ENCODE assay signal across 26 cellular contexts in the genomic region with DNA sequence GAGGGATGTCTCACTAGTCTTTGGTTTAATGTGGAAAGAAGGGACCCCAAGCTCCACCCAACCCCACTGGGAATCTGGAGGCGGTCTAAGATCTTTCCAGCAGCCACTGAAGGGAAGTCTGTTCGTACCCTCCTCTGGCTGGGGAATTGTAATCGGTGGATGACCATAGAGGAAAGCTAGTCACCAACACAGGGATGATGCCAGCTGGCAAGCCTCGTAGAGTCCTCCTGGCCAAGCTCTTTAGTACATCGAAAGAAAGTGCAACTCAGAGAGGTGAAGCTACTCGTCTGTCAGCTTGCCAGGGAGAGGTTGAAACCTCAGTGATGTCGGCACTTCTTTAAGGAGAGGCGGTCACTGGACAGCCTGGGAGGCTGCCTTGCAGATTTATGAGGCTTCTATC. TPM values are rescaled to one million over a fixed set of nuclear protein-coding genes. Genes with fewer than 3 reads are reported as not detected.
DNase-seq lines count a peak whose midpoint lies in the region; ATAC-seq, FAIRE-seq and TF ChIP-seq lines count a peak whose summit lies in the region.
"Had no signal": no experiment of that assay in that cellular context is flagged by ENCODE, and none has a peak within 500 bp of the region (broad histone marks: within the 10 kb centered on the region; RNA-seq: fewer than 3 reads in every experiment).

No MANE protein-coding gene starts in this region.

- 79 to 83% methylated on average over 8 of the region's 8 CpGs for WGBS in GM23248 (ENCODE audit: low coverage in 1 of 2, low lambda C conversion rate in 2 of 2, missing lambda C conversion rate in 2 of 2), 2 experiments
- WGBS in heart left ventricle, 4 donors, result 22 to 42% (median 34%) methylated on average over 8 of the region's 8 CpGs
- 18 to 41% (median 23%) methylated on average over 8 of the region's 8 CpGs for WGBS in psoas muscle, 3 donors

- in situ Hi-C loops in GM23248 (cut with MboI), result no loop called here

- H3K27me3 Mint-ChIP-seq in WTC11 (ENCODE audit: low read depth), result no peaks in the 10 kb centered on the region; the same call in 1 of the 2 replicates
- H3K27me3 Mint-ChIP-seq: activated naive CD4-positive, alpha-beta T cell treated with anti-CD3 and anti-CD28 coated beads, Interleukin-2, amount 10 ng/mL, durations not matched to agents 7 days and 5 days; naive thymus-derived CD8-positive, alpha-beta T cell had no signal

- H3K4me1 ChIP-seq in GM23248 (ENCODE audit: insufficient read depth) (no peaks in the 10 kb centered on the region), heart left ventricle (peaks cover 0 to 4% (median 0%) of the 10 kb centered on the region in 12 donors), psoas muscle (no peaks in the 10 kb centered on the region)
- H3K4me1 ChIP-seq: colonic mucosa, HAP-1, pancreas, upper lobe of left lung had no signal

- H3K4me3 ChIP-seq in GM23248 (no peak overlapping the region), heart left ventricle (no peak overlapping the region), psoas muscle (no peak overlapping the region)
- H3K4me3 ChIP-seq: colonic mucosa, HAP-1, pancreas, upper lobe of left lung had no signal

- H3K27me3 ChIP-seq in GM23248 (replicated peaks; ENCODE audit: insufficient read depth), result no peaks in the 10 kb centered on the region
- H3K27me3 ChIP-seq in heart left ventricle, result peaks cover 0 to 4% (median 0%) of the 10 kb centered on the region in 9 donors
- H3K27me3 ChIP-seq in psoas muscle (ENCODE audit: insufficient read depth in 3 of 3, low read length in 2 of 3), result no peaks in the 10 kb centered on the region
- H3K27me3 ChIP-seq: colonic mucosa, pancreas, upper lobe of left lung had no signal

- H3K36me3 Mint-ChIP-seq in WTC11, result no peaks in the 10 kb centered on the region
- H3K36me3 Mint-ChIP-seq: activated naive CD4-positive, alpha-beta T cell treated with anti-CD3 and anti-CD28 coated beads, Interleukin-2, amount 10 ng/mL, durations not matched to agents 7 days and 5 days; naive thymus-derived CD8-positive, alpha-beta T cell had no signal

- H3K9me3 Mint-ChIP-seq in WTC11, result no peaks in the 10 kb centered on the region
- H3K9me3 Mint-ChIP-seq: naive thymus-derived CD8-positive, alpha-beta T cell had no signal

- intact Hi-C loops in heart left ventricle (cut with DNase I), result no loop called here
- intact Hi-C loops in psoas muscle (cut with DNase I), result no loop called here

- TF ChIP-seq CTCF in WTC11 (IDR thresholded peaks at IDR 0.05), result no peak
- TF ChIP-seq CTCF in heart left ventricle (IDR thresholded peaks at IDR 0.05), result no peak
- TF ChIP-seq CTCF in psoas muscle (IDR thresholded peaks at IDR 0.05), result no peak

- H3K9me3 ChIP-seq in GM23248 (ENCODE audit: low read depth) (no peaks in the 10 kb centered on the region), heart left ventricle (no peaks in the 10 kb centered on the region), psoas muscle (no peaks in the 10 kb centered on the region)
- H3K9me3 ChIP-seq: colonic mucosa, HAP-1, pancreas, upper lobe of left lung had no signal

- peak overlapping the region; percentile 70 for H3K4me3 Mint-ChIP-seq in WTC11
- H3K4me3 Mint-ChIP-seq: activated naive CD4-positive, alpha-beta T cell treated with anti-CD3 and anti-CD28 coated beads, Interleukin-2, amount 10 ng/mL, durations not matched to agents 7 days and 5 days; B cell; naive thymus-derived CD8-positive, alpha-beta T cell had no signal

- H3K79me2 ChIP-seq in GM23248 (ENCODE audit: insufficient read depth), result 0 out of 2 replicates have a peak, but pooled peaks cover 7% of the 10 kb centered on the region

- no peak overlapping the region for H2AFZ ChIP-seq in GM23248

- CTCF ChIA-PET in WTC11 (lab: Charles Lee), result no interaction called here

- no peak overlapping the region for H3K9ac ChIP-seq in GM23248

- no peaks in the 10 kb centered on the region for H3K36me3 ChIP-seq in GM23248 (ENCODE audit: low read depth)
- H3K36me3 ChIP-seq in heart left ventricle, result no peaks in the 10 kb centered on the region
- no peaks in the 10 kb centered on the region for H3K36me3 ChIP-seq in psoas muscle (ENCODE audit: insufficient read depth in 1 of 2, low read depth in 1 of 2)
- H3K36me3 ChIP-seq: colonic mucosa, HAP-1, pancreas, upper lobe of left lung had no signal

- no peak for FAIRE-seq in urothelium cell line (lab: Jason Lieb, UNC)
- FAIRE-seq: keratinocyte, pancreas, small intestine had no signal

- no peak overlapping the region for H3K27ac Mint-ChIP-seq in WTC11
- H3K27ac Mint-ChIP-seq: activated naive CD4-positive, alpha-beta T cell treated with anti-CD3 and anti-CD28 coated beads, Interleukin-2, amount 10 ng/mL, durations not matched to agents 7 days and 5 days; B cell; naive thymus-derived CD8-positive, alpha-beta T cell had no signal

- no peaks in the 10 kb centered on the region for H4K20me1 ChIP-seq in GM23248 (ENCODE audit: insufficient read depth)

- TF ChIP-seq POLR2A in heart left ventricle (IDR thresholded peaks at IDR 0.05), result no peak

- no peak for ATAC-seq in WTC11
- peak; percentile 31 to 82 (median 50) for ATAC-seq in heart left ventricle
- peak; percentile 36 to 83 (median 59) for ATAC-seq in psoas muscle
- ATAC-seq in GM19023 (IDR thresholded peaks at IDR 0.05; ENCODE audit: unreplicated experiment), result no peak
- ATAC-seq in HG02610 (IDR thresholded peaks at IDR 0.05; ENCODE audit: unreplicated experiment), result no peak
- no peak for ATAC-seq in HG03457 (IDR thresholded peaks at IDR 0.05; ENCODE audit: unreplicated experiment)
- ATAC-seq: naive thymus-derived CD8-positive, alpha-beta T cell; pancreas had no signal

- no peak overlapping the region for H3K4me2 ChIP-seq in GM23248 (ENCODE audit: unreplicated experiment)

- no peaks in the 10 kb centered on the region for H3F3A ChIP-seq in GM23248 (ENCODE audit: insufficient read depth)

- H3K27ac ChIP-seq in GM23248 (no peak overlapping the region), heart left ventricle (no peak overlapping the region), psoas muscle (no peak overlapping the region)
- H3K27ac ChIP-seq: colonic mucosa, pancreas, upper lobe of left lung had no signal

- DNase-seq in GM23248 (peak; percentile 18), WTC11 (ENCODE audit: low spot score) (no peak), heart left ventricle (peak in 4 of 5 donors; percentile 13 to 44 (median 30)), psoas muscle (peak; percentile 34 to 75), urothelium cell line (ENCODE audit: low spot score) (no peak)
- DNase-seq: activated CD4-positive, CD25-positive, alpha-beta regulatory T cell treated with anti-CD3 and anti-CD28 coated beads, Interleukin-2, amount 50 U/mL, for 72 hours; activated naive CD4-positive, alpha-beta T cell treated with anti-CD3 and anti-CD28 coated beads, Interleukin-2, amount 10 ng/mL, durations not matched to agents 7 days and 5 days; activated T-cell treated with anti-CD3 and anti-CD28 coated beads, Interleukin-2, amount 50 U/mL, for 48 hours; colonic mucosa; COR-L47; foreskin fibroblast; naive thymus-derived CD8-positive, alpha-beta T cell; NCI-H1417 treated with DMSO at 0.1 percent for 48 hours; NCI-H526; pancreas; small intestine; stimulated activated CD4-positive, alpha-beta T cell treated with anti-CD3 and anti-CD28 coated beads, Interleukin-2, amount 100 ng/mL, for 48 hours; stimulated activated naive CD4-positive, alpha-beta T cell treated with Interleukin-2 at 50 U/mL for 16 hours; T1000; upper lobe of left lung had no signal

- H3K9me2 ChIP-seq in GM23248 (ENCODE audit: insufficient read depth), result no peaks in the 10 kb centered on the region

- peaks cover 11% of the 10 kb centered on the region; the same call in 1 of the 2 replicates for H3K4me1 Mint-ChIP-seq in WTC11
- H3K4me1 Mint-ChIP-seq: activated naive CD4-positive, alpha-beta T cell treated with anti-CD3 and anti-CD28 coated beads, Interleukin-2, amount 10 ng/mL, durations not matched to agents 7 days and 5 days; B cell; naive thymus-derived CD8-positive, alpha-beta T cell had no signal

- POLR2A ChIA-PET in WTC11 (lab: Charles Lee), result no interaction called here

TF ChIP-seq in WTC11, 78 proteins besides CTCF, POLR2A, EP300 and RAD21:
- TF ChIP-seq ZNF121 (CRISPR knock-in tag; IDR thresholded peaks at IDR 0.05) (no peak), ELF4 (CRISPR knock-in tag; IDR thresholded peaks at IDR 0.05; ENCODE audit: low read depth) (no peak), JUN (CRISPR knock-in tag; IDR thresholded peaks at IDR 0.05) (no peak), NR2C2 (CRISPR knock-in tag; IDR thresholded peaks at IDR 0.05) (no peak)
- TF ChIP-seq, protein P1, sequence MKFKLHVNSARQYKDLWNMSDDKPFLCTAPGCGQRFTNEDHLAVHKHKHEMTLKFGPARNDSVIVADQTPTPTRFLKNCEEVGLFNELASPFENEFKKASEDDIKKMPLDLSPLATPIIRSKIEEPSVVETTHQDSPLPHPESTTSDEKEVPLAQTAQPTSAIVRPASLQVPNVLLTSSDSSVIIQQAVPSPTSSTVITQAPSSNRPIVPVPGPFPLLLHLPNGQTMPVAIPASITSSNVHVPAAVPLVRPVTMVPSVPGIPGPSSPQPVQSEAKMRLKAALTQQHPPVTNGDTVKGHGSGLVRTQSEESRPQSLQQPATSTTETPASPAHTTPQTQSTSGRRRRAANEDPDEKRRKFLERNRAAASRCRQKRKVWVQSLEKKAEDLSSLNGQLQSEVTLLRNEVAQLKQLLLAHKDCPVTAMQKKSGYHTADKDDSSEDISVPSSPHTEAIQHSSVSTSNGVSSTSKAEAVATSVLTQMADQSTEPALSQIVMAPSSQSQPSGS (CRISPR knock-in tag; IDR thresholded peaks at IDR 0.05; ENCODE audit: borderline replicate concordance, low read depth), result no peak
- TF ChIP-seq, protein P2, sequence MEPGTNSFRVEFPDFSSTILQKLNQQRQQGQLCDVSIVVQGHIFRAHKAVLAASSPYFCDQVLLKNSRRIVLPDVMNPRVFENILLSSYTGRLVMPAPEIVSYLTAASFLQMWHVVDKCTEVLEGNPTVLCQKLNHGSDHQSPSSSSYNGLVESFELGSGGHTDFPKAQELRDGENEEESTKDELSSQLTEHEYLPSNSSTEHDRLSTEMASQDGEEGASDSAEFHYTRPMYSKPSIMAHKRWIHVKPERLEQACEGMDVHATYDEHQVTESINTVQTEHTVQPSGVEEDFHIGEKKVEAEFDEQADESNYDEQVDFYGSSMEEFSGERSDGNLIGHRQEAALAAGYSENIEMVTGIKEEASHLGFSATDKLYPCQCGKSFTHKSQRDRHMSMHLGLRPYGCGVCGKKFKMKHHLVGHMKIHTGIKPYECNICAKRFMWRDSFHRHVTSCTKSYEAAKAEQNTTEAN (CRISPR knock-in tag; IDR thresholded peaks at IDR 0.05), result no peak
TF ChIP-seq in WTC11: peak in this region for 0.

RNA-seq across cellular contexts. Expression of gene MAMLD1, which starts 58.7 kb away (rescaled TPM):
- 4.1 and 23.1 TPM in 2 replicates for total RNA-seq in GM23248 (2014; rRNA removed; shearing (Covaris generic))
- polyA plus RNA-seq in GM23248 (2016; fragmentation: Nextera tagmentation; extraction: Ambion mirVana) (9.0 and 10.1 TPM in 2 replicates), heart left ventricle (1 to 10 TPM; 1.4 TPM), psoas muscle (1 to 10 TPM; 1.3 to 4.5 (median 2.3) TPM)
- total RNA-seq in WTC11 (2021) (0.32 to 0.35 TPM (median 0.34 TPM) in 3 replicates), heart left ventricle (1 to 10 TPM; 1.2 to 3.0 (median 1.5) TPM), psoas muscle (1 to 10 TPM; 1.4 to 2.5 (median 2.0) TPM)

Comparison
In these comparisons a context has a peak if more than half of its experiments do, and no peak if none do; other contexts are left out.
1. DNase-seq: peak in GM23248 (single experiment), heart left ventricle (4 of 5) and psoas muscle (2 of 2); none in WTC11 (single experiment) and urothelium cell line (single experiment).
2. ATAC-seq: peak in heart left ventricle (4 of 4) and psoas muscle (4 of 4); none in WTC11 (single experiment), GM19023 (single experiment), HG02610 (single experiment) and HG03457 (single experiment).